In the genomic region with DNA sequence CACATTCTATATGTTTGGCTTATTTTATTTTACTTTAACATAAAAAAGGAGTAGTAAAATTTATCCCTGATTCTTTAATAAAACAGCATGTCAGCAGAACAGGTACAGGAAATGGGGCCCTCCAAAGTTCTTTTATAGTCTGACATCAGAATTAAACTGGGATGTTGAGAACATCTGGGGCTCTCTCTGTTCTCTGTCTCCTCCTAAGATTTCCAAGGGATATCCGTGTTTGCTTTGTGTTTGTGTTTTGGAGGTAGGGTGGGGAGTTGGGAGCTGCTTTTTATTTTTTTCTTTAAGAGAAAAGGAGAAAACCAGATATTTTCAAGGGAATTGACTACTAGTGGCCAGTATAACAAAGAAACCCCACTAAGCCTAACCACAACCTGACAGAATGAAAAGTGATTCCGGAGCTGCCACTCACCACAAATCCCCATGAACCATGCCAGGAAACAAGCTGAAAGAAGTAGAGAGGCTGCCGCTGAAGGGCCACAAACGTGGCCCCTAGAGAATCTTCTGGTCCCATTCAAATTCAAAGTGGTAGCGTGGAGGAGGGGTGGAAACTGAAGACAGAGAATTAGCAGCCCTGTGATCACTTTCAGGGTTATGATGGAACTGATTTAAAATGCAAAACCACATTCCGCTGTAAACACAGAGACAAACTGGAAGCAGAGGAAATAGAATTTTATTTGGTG, we compare ENCODE assay signal across 1 cellular context.
TF ChIP-seq lines count a peak whose summit lies in the region.

No MANE protein-coding gene starts in this region.

TF ChIP-seq in GM12878, 131 proteins besides CTCF, POLR2A, EP300 and RAD21 (continued from another document):
- TF ChIP-seq, protein P1, sequence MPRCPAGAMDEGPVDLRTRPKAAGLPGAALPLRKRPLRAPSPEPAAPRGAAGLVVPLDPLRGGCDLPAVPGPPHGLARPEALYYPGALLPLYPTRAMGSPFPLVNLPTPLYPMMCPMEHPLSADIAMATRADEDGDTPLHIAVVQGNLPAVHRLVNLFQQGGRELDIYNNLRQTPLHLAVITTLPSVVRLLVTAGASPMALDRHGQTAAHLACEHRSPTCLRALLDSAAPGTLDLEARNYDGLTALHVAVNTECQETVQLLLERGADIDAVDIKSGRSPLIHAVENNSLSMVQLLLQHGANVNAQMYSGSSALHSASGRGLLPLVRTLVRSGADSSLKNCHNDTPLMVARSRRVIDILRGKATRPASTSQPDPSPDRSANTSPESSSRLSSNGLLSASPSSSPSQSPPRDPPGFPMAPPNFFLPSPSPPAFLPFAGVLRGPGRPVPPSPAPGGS (IDR thresholded peaks at IDR 0.05; ENCODE audit: borderline replicate concordance, insufficient read depth, low read depth, low read length, poor library complexity, severe bottlenecking), result no peak
- peak in 1 of 2 experiments; percentile 23; a peak in 1 of 4 replicates for TF ChIP-seq IKZF2 (IDR thresholded peaks at IDR 0.05)
- no peak for TF ChIP-seq SIN3A (IDR thresholded peaks at IDR 0.05; ENCODE audit: low read depth, low read length)
- no peak for TF ChIP-seq GABPA (IDR thresholded peaks at IDR 0.05; ENCODE audit: low read depth)
- peak; percentile 54 for TF ChIP-seq RUNX3 (IDR thresholded peaks at IDR 0.05; ENCODE audit: low read length)
- no peak for TF ChIP-seq PAX5 (IDR thresholded peaks at IDR 0.05; ENCODE audit: borderline replicate concordance, low read depth, low read length)
- TF ChIP-seq, protein P2, sequence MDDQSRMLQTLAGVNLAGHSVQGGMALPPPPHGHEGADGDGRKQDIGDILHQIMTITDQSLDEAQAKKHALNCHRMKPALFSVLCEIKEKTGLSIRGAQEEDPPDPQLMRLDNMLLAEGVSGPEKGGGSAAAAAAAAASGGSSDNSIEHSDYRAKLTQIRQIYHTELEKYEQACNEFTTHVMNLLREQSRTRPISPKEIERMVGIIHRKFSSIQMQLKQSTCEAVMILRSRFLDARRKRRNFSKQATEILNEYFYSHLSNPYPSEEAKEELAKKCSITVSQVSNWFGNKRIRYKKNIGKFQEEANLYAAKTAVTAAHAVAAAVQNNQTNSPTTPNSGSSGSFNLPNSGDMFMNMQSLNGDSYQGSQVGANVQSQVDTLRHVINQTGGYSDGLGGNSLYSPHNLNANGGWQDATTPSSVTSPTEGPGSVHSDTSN (IDR thresholded peaks at IDR 0.05; ENCODE audit: insufficient replicate concordance, low read depth, low read length), result peak; percentile 41
- TF ChIP-seq, protein P3, sequence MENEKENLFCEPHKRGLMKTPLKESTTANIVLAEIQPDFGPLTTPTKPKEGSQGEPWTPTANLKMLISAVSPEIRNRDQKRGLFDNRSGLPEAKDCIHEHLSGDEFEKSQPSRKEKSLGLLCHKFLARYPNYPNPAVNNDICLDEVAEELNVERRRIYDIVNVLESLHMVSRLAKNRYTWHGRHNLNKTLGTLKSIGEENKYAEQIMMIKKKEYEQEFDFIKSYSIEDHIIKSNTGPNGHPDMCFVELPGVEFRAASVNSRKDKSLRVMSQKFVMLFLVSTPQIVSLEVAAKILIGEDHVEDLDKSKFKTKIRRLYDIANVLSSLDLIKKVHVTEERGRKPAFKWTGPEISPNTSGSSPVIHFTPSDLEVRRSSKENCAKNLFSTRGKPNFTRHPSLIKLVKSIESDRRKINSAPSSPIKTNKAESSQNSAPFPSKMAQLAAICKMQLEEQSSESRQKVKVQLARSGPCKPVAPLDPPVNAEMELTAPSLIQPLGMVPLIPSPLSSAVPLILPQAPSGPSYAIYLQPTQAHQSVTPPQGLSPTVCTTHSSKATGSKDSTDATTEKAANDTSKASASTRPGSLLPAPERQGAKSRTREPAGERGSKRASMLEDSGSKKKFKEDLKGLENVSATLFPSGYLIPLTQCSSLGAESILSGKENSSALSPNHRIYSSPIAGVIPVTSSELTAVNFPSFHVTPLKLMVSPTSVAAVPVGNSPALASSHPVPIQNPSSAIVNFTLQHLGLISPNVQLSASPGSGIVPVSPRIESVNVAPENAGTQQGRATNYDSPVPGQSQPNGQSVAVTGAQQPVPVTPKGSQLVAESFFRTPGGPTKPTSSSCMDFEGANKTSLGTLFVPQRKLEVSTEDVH (IDR thresholded peaks at IDR 0.05; ENCODE audit: low read depth, partially characterized antibody), result no peak
- no peak for TF ChIP-seq TBL1XR1 (IDR thresholded peaks at IDR 0.05; ENCODE audit: low read depth, low read length)
- TF ChIP-seq, protein P4, sequence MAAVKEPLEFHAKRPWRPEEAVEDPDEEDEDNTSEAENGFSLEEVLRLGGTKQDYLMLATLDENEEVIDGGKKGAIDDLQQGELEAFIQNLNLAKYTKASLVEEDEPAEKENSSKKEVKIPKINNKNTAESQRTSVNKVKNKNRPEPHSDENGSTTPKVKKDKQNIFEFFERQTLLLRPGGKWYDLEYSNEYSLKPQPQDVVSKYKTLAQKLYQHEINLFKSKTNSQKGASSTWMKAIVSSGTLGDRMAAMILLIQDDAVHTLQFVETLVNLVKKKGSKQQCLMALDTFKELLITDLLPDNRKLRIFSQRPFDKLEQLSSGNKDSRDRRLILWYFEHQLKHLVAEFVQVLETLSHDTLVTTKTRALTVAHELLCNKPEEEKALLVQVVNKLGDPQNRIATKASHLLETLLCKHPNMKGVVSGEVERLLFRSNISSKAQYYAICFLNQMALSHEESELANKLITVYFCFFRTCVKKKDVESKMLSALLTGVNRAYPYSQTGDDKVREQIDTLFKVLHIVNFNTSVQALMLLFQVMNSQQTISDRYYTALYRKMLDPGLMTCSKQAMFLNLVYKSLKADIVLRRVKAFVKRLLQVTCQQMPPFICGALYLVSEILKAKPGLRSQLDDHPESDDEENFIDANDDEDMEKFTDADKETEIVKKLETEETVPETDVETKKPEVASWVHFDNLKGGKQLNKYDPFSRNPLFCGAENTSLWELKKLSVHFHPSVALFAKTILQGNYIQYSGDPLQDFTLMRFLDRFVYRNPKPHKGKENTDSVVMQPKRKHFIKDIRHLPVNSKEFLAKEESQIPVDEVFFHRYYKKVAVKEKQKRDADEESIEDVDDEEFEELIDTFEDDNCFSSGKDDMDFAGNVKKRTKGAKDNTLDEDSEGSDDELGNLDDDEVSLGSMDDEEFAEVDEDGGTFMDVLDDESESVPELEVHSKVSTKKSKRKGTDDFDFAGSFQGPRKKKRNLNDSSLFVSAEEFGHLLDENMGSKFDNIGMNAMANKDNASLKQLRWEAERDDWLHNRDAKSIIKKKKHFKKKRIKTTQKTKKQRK (IDR thresholded peaks at IDR 0.05; ENCODE audit: low read depth, low read length), result no peak
- TF ChIP-seq RBBP5 (conservative IDR thresholded peaks at IDR 0.05), result no peak
- TF ChIP-seq SRF (IDR thresholded peaks at IDR 0.05; ENCODE audit: low read depth in 2 of 2, low read length in 2 of 2), result no peak
- TF ChIP-seq, protein P5, sequence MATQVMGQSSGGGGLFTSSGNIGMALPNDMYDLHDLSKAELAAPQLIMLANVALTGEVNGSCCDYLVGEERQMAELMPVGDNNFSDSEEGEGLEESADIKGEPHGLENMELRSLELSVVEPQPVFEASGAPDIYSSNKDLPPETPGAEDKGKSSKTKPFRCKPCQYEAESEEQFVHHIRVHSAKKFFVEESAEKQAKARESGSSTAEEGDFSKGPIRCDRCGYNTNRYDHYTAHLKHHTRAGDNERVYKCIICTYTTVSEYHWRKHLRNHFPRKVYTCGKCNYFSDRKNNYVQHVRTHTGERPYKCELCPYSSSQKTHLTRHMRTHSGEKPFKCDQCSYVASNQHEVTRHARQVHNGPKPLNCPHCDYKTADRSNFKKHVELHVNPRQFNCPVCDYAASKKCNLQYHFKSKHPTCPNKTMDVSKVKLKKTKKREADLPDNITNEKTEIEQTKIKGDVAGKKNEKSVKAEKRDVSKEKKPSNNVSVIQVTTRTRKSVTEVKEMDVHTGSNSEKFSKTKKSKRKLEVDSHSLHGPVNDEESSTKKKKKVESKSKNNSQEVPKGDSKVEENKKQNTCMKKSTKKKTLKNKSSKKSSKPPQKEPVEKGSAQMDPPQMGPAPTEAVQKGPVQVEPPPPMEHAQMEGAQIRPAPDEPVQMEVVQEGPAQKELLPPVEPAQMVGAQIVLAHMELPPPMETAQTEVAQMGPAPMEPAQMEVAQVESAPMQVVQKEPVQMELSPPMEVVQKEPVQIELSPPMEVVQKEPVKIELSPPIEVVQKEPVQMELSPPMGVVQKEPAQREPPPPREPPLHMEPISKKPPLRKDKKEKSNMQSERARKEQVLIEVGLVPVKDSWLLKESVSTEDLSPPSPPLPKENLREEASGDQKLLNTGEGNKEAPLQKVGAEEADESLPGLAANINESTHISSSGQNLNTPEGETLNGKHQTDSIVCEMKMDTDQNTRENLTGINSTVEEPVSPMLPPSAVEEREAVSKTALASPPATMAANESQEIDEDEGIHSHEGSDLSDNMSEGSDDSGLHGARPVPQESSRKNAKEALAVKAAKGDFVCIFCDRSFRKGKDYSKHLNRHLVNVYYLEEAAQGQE (IDR thresholded peaks at IDR 0.05; ENCODE audit: low read depth, low read length), result no peak
- TF ChIP-seq WRNIP1 (IDR thresholded peaks at IDR 0.05; ENCODE audit: borderline replicate concordance, low read depth, low read length), result no peak
